In the genomic region with DNA sequence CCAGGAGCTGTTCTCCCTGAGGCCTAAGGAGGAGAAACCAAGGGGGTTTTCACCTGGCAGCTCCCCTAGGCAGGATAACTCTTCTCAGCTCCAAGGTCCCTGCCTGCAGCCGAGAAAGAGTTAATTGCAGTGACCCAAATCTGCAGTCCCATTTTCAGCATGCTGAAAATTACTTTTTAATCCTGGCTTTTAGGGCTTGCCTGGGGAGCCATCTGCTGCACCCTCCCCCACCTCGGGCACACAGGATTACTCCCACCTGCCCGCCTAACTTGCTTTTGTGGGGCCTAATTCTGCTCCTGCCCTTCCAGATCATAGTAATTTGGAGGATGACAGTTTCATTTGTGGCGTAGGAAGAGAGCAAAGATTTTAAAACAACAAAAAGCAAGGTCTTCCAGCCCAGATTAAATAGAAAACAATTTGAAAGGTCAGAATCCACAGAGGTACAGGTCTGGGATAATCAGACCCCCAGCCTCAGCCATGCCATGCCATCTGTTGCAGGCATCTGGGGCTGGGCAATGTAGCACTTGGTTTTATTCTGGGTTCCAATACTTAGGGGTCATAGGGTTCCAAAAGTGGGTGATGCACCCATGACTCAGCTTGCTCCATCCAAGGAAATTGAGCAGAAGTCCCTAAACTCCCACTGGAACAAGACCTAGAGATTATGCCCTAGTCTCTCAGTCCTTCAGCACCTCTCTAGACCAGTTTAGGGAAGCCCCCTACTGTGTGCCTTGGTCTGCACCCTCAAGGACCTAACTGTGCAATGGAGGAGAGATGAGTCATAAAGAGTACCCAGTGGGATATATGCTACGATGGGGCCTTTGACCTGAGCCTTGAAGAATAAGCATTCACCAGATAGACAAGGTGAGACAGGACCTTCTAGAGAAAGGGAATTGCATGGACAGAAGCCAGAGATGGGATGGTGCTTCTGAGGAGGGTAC, we compare ENCODE assay signal across 25 cellular contexts.
DNase-seq lines count a peak whose midpoint lies in the region; ATAC-seq and TF ChIP-seq lines count a peak whose summit lies in the region.
"Had no signal": no experiment of that assay in that cellular context is flagged by ENCODE, and none has a peak within 500 bp of the region (broad histone marks: within the 10 kb centered on the region; RNA-seq: fewer than 3 reads in every experiment).

No MANE protein-coding gene starts in this region.

- peak; percentile 85 for DNase-seq in DMS 273 (lab: John Stamatoyannopoulos, UW; ENCODE audit: unreplicated experiment)
- peak; percentile 51 for DNase-seq in HCEC 1CT
- peak; percentile 98 for DNase-seq in NCI-H82 treated with DMSO at 0.1 percent for 48 hours (lab: John Stamatoyannopoulos, UW; ENCODE audit: unreplicated experiment)
- peak; percentile 28 for DNase-seq in fibroblast of mammary gland (ENCODE audit: low read depth)
- no peak for DNase-seq in activated effector memory CD4-positive, alpha-beta T cell treated with anti-CD3 and anti-CD28 coated beads, Interleukin-2, amount 50 U/mL, for 16 hours
- DNase-seq in NCI-H2107 (lab: John Stamatoyannopoulos, UW) = no peak
- DNase-seq: activated CD8-positive, alpha-beta T cell treated with anti-CD3 and anti-CD28 coated beads, Interleukin-2, amount 10 ng/mL, durations not matched to agents 7 days and 5 days; activated effector memory CD4-positive, alpha-beta T cell treated with Interleukin-2 at 50 U/mL for 16 hours; activated T-cell treated with anti-CD3 and anti-CD28 coated beads for 4 hours; C1 segment of cervical spinal cord; Caco-2; cerebellar nuclear complex; GOT3; lower lobe of right lung; MM.1S; NCI-H2081; NCI-H446 treated with DMSO at 0.1 percent for 48 hours; pancreas; stimulated activated CD4-positive, alpha-beta T cell treated with anti-CD3 and anti-CD28 coated beads, Interleukin-2, amount 100 ng/mL, for 24 hours; substantia nigra had no signal

- no peak for TF ChIP-seq CTCF in fibroblast of mammary gland (conservative IDR thresholded peaks at IDR 0.05; ENCODE audit: control insufficient read depth, insufficient read depth, low read depth, low read length)

- no peak for ATAC-seq in GM19328 (IDR thresholded peaks at IDR 0.05; ENCODE audit: unreplicated experiment)
- no peak for ATAC-seq in HG03521 (IDR thresholded peaks at IDR 0.05; ENCODE audit: unreplicated experiment)
- ATAC-seq: activated CD8-positive, alpha-beta T cell treated with anti-CD3 and anti-CD28 coated beads, Interleukin-2, amount 10 ng/mL, durations not matched to agents 7 days and 5 days; lower lobe of right lung; pancreas; Right ventricle myocardium inferior; SK-N-SH treated with all-trans-retinoic acid at 6 μM for 48 hours had no signal

- no peak overlapping the region for H3K4me3 ChIP-seq in fibroblast of mammary gland (ENCODE audit: control insufficient read depth, low read depth, low read length)
- H3K4me3 ChIP-seq: lower lobe of right lung, pancreas, right atrium auricular region had no signal

Comparison
In these comparisons a context has a peak if more than half of its experiments do, and no peak if none do; other contexts are left out.
1. DNase-seq: peak in DMS 273 (single experiment), HCEC 1CT (single experiment), NCI-H82 treated with DMSO at 0.1 percent for 48 hours (single experiment) and fibroblast of mammary gland (single experiment); none in activated effector memory CD4-positive, alpha-beta T cell treated with anti-CD3 and anti-CD28 coated beads, Interleukin-2, amount 50 U/mL, for 16 hours (single experiment) and NCI-H2107 (single experiment).